ENCODE assay signal across 12 cellular contexts in genomic region chr14:92685784-92686355, GRCh38.
"Had no signal": no experiment of that assay in that cellular context is flagged by ENCODE, and none has a peak within 500 bp of the region (broad histone marks: within the 10 kb centered on the region; RNA-seq: fewer than 3 reads in every experiment).

No MANE protein-coding gene starts in this region.

- H3K27ac Mint-ChIP-seq: activated naive CD4-positive, alpha-beta T cell treated with anti-CD3 and anti-CD28 coated beads, Interleukin-2, amount 10 ng/mL, durations not matched to agents 7 days and 5 days; nephron; T-helper 1 cell treated with Interleukin-12 subunit alpha and Interleukin-12 subunit beta and Interleukin-4 antibody, amounts not matched to agents 30 μg/mL and 1 μg/mL, for 36 hours; WTC11 had no signal

- H3K27me3 Mint-ChIP-seq: activated naive CD4-positive, alpha-beta T cell treated with anti-CD3 and anti-CD28 coated beads, Interleukin-2, amount 10 ng/mL, durations not matched to agents 7 days and 5 days had no signal

- H3K4me1 Mint-ChIP-seq: nephron, WTC11 had no signal

- H3K36me3 Mint-ChIP-seq: WTC11 had no signal

- DNase-seq: activated CD4-positive, alpha-beta T cell treated with anti-CD3 and anti-CD28 coated beads, Interleukin-2, amount 50 U/mL, for 1 hour; activated naive CD4-positive, alpha-beta T cell treated with anti-CD3 and anti-CD28 coated beads, Interleukin-2, amount 10 ng/mL, durations not matched to agents 7 days and 5 days; activated T-cell treated with anti-CD3 and anti-CD28 coated beads, Interleukin-2, amount 50 U/mL, for 48 hours; brain microvascular endothelial cell; cerebellar nuclear complex; Right ventricle myocardium superior; stimulated activated CD4-positive, alpha-beta T cell treated with anti-CD3 and anti-CD28 coated beads, Interleukin-4, amount 100 ng/mL, for 1 hour had no signal

- H3K36me3 ChIP-seq: brain microvascular endothelial cell had no signal

- FAIRE-seq: endometrium had no signal

- H3K4me3 Mint-ChIP-seq: activated naive CD4-positive, alpha-beta T cell treated with anti-CD3 and anti-CD28 coated beads, Interleukin-2, amount 10 ng/mL, durations not matched to agents 7 days and 5 days; nephron; T-helper 1 cell treated with Interleukin-12 subunit alpha and Interleukin-12 subunit beta and Interleukin-4 antibody, amounts not matched to agents 30 μg/mL and 1 μg/mL, for 36 hours; WTC11 had no signal

- H3K9me3 Mint-ChIP-seq: activated naive CD4-positive, alpha-beta T cell treated with anti-CD3 and anti-CD28 coated beads, Interleukin-2, amount 10 ng/mL, durations not matched to agents 7 days and 5 days; nephron; T-helper 1 cell treated with Interleukin-12 subunit alpha and Interleukin-12 subunit beta and Interleukin-4 antibody, amounts not matched to agents 30 μg/mL and 1 μg/mL, for 36 hours; WTC11 had no signal

- H3K27me3 ChIP-seq: brain microvascular endothelial cell had no signal

- H3K9me3 ChIP-seq: tibial nerve had no signal

- H3K27ac ChIP-seq: brain microvascular endothelial cell, tibial nerve had no signal
